In genomic region chr6:87706187-87706966, GRCh38 we compare ENCODE assay signal across 15 cellular contexts. TPM values are rescaled to one million over a fixed set of nuclear protein-coding genes. Genes with fewer than 3 reads are reported as not detected.
A peak's percentile ranks its signal among the peaks of the same experiment; 100 is the strongest.
DNase-seq lines count a peak whose midpoint lies in the region; ATAC-seq, FAIRE-seq and TF ChIP-seq lines count a peak whose summit lies in the region.
"Had no signal": no experiment of that assay in that cellular context is flagged by ENCODE, and none has a peak within 500 bp of the region (broad histone marks: within the 10 kb centered on the region; RNA-seq: fewer than 3 reads in every experiment).

No MANE protein-coding gene starts in this region.

- POLR2A ChIA-PET in K562 (lab: Yijun Ruan, JAX) = interaction anchor here (2.2 kb wide), 1 partner anchor 17 kb away, joined by 9 read pairs; no protein-coding TSS in a partner anchor

- no peak overlapping the region for H3K4me2 ChIP-seq in K562 (ENCODE audit: insufficient read depth, low read length)
- peak overlapping the region; percentile 58 for H3K4me2 ChIP-seq in osteoblast (ENCODE audit: insufficient read depth, low read length)

- DNase-seq in EL = peak; percentile 84
- peak; percentile 54 for DNase-seq in NCI-H226
- no peak for DNase-seq in K562 (ENCODE audit: extremely low read depth in 1 of 4, low spot score in 3 of 4)
- DNase-seq in osteoblast (ENCODE audit: insufficient read length, low spot score, missing footprints) = no peak
- no peak for DNase-seq in stimulated activated naive B cell treated with anti-CD40 and anti-IgM and Interleukin-4, amounts not matched to agents 10 μg/mL and 1 μg/mL and 100 μg/mL, for 72 hours
- DNase-seq: activated CD4-positive, alpha-beta T cell treated with anti-CD3 and anti-CD28 coated beads, Interleukin-2, amount 50 U/mL, for 1 hour; activated naive CD4-positive, alpha-beta T cell treated with anti-CD3 and anti-CD28 coated beads, Interleukin-2, amount 50 U/mL, for 16 hours; cortex of kidney; glutamatergic neuron; NCI-H1092 treated with DMSO at 0.1 percent for 48 hours; NCI-H748 treated with DMSO at 0.1 percent for 48 hours; nucleus accumbens; stimulated activated naive CD4-positive, alpha-beta T cell had no signal

- TF ChIP-seq CTCF in K562 (IDR thresholded peaks at IDR 0.05 in 2 of 3, conservative IDR thresholded peaks at IDR 0.05 in 1 of 3; ENCODE audit: insufficient read depth in 2 of 3, low read depth in 1 of 3, low read length in 3 of 3) = no peak
- no peak for TF ChIP-seq CTCF in osteoblast (IDR thresholded peaks at IDR 0.05; ENCODE audit: extremely low read depth, low read depth, low read length)

- TF ChIP-seq RAD21 in K562 (CRISPR knock-in tag; conservative IDR thresholded peaks at IDR 0.05 in 1 of 2, IDR thresholded peaks at IDR 0.05 in 1 of 2) = no peak

- H3K79me2 ChIP-seq in K562 (ENCODE audit: control insufficient read depth, insufficient read depth, low read length) (peaks cover 7% of the 10 kb centered on the region), osteoblast (ENCODE audit: insufficient read depth, low read length) (peaks cover 7% of the 10 kb centered on the region)

- H3K9ac ChIP-seq in K562 (ENCODE audit: insufficient read depth in 1 of 2, low read depth in 2 of 2, low read length in 2 of 2) = no peak overlapping the region

- peaks cover 5 to 15% of the 10 kb centered on the region in 2 donors for H3K4me1 Mint-ChIP-seq in stimulated activated naive B cell treated with anti-CD40 and anti-IgM and Interleukin-4, amounts not matched to agents 10 μg/mL and 1 μg/mL and 100 μg/mL, for 72 hours

- no peaks in the 10 kb centered on the region for H3K9me1 ChIP-seq in K562 (ENCODE audit: control insufficient read depth, insufficient read depth, low read length)

- no peaks in the 10 kb centered on the region for H3K9me3 Mint-ChIP-seq in stimulated activated naive B cell treated with anti-CD40 and anti-IgM and Interleukin-4, amounts not matched to agents 10 μg/mL and 1 μg/mL and 100 μg/mL, for 72 hours

- BruUV-seq in K562 (replicated peaks; lab: Mats Ljungman, UMichigan) = no TSS peak

- no peaks in the 10 kb centered on the region for H3K36me3 ChIP-seq in K562 (ENCODE audit: control insufficient read depth, insufficient read depth, low read length)
- H3K36me3 ChIP-seq in osteoblast (ENCODE audit: insufficient read depth, low read length) = no peaks in the 10 kb centered on the region

- H3K9me3 ChIP-seq in K562 (replicated peaks; ENCODE audit: control insufficient read depth, insufficient read depth, low read depth, low read length) = no peaks in the 10 kb centered on the region
- H3K9me3 ChIP-seq in osteoblast (ENCODE audit: low read depth, low read length) = no peaks in the 10 kb centered on the region

- H3K4me1 ChIP-seq in K562 (replicated peaks in 1 of 2; ENCODE audit: control insufficient read depth in 2 of 2, insufficient read depth in 2 of 2, low read length in 2 of 2) (peaks cover 6 to 15% of the 10 kb centered on the region in 2 experiments), osteoblast (ENCODE audit: insufficient read depth, low read length) (peaks cover 21% of the 10 kb centered on the region)

- peak overlapping the region; percentile 73; the same call in 1 of the 3 replicates for H3K27ac ChIP-seq in K562 (ENCODE audit: extremely low read depth, low read depth, low read length)
- H3K27ac ChIP-seq in osteoblast (ENCODE audit: low read depth, low read length) = peak overlapping the region; percentile 65

- no peak overlapping the region for H3K27ac Mint-ChIP-seq in stimulated activated naive B cell treated with anti-CD40 and anti-IgM and Interleukin-4, amounts not matched to agents 10 μg/mL and 1 μg/mL and 100 μg/mL, for 72 hours

- H4K20me1 ChIP-seq in K562 (replicated peaks; ENCODE audit: control insufficient read depth, insufficient read depth, low read length) = no peaks in the 10 kb centered on the region
- H4K20me1 ChIP-seq in osteoblast (ENCODE audit: insufficient read depth, low read length) = no peaks in the 10 kb centered on the region

- H3K4me3 ChIP-seq in K562 (no peak overlapping the region), osteoblast (ENCODE audit: insufficient read depth, low read length) (no peak overlapping the region)

- no peak overlapping the region for H3K4me3 Mint-ChIP-seq in stimulated activated naive B cell treated with anti-CD40 and anti-IgM and Interleukin-4, amounts not matched to agents 10 μg/mL and 1 μg/mL and 100 μg/mL, for 72 hours

- 70% methylated on average over 3 of the region's 3 CpGs for WGBS in K562 (ENCODE audit: insufficient coverage, low coverage, missing lambda C conversion rate)

- no peak for FAIRE-seq in K562 (lab: Jason Lieb, UNC)

- 0 out of 2 replicates have a peak overlapping the region, but pooled peaks have one; percentile 7 for H2AFZ ChIP-seq in K562 (ENCODE audit: low read depth, low read length)
- H2AFZ ChIP-seq in osteoblast (ENCODE audit: low read length) = peak overlapping the region; percentile 51

- H3K36me3 Mint-ChIP-seq in stimulated activated naive B cell treated with anti-CD40 and anti-IgM and Interleukin-4, amounts not matched to agents 10 μg/mL and 1 μg/mL and 100 μg/mL, for 72 hours = no peaks in the 10 kb centered on the region

- no peaks in the 10 kb centered on the region for H3K27me3 Mint-ChIP-seq in stimulated activated naive B cell treated with anti-CD40 and anti-IgM and Interleukin-4, amounts not matched to agents 10 μg/mL and 1 μg/mL and 100 μg/mL, for 72 hours

- in situ Hi-C loops in K562 (cut with MboI) = no loop called here

- H3K27me3 ChIP-seq in K562 (ENCODE audit: control insufficient read depth in 2 of 2, insufficient read depth in 2 of 2, low read length in 2 of 2) (no peaks in the 10 kb centered on the region), osteoblast (ENCODE audit: insufficient read depth, low read length) (no peaks in the 10 kb centered on the region)

- CTCF ChIA-PET in K562 (lab: Yijun Ruan, JAX; ENCODE audit: low intra/inter-chr PET ratio) = no interaction called here

- no peak for TF ChIP-seq EP300 in K562 (IDR thresholded peaks at IDR 0.05; ENCODE audit: low read length)

- ATAC-seq in K562 (no peak), HG03135 (IDR thresholded peaks at IDR 0.05; ENCODE audit: unreplicated experiment) (no peak), HG02885 (IDR thresholded peaks at IDR 0.05; ENCODE audit: poor library complexity, unreplicated experiment) (no peak)
- no peak for ATAC-seq in stimulated activated naive B cell treated with anti-CD40 and anti-IgM and Interleukin-4, amounts not matched to agents 10 μg/mL and 1 μg/mL and 100 μg/mL, for 72 hours (replicated peaks)

- intact Hi-C loops in K562 (cut with micrococcal nuclease) = loop anchor here (10.0 kb wide), 1 partner anchor 232 kb away; the partner anchor contains the start of gene SLC35A1

- TF ChIP-seq POLR2A in K562 (conservative IDR thresholded peaks at IDR 0.05) = no peak

TF ChIP-seq in K562, 482 proteins besides CTCF, POLR2A, EP300 and RAD21 (continues in another document):
- TF ChIP-seq, protein P1, sequence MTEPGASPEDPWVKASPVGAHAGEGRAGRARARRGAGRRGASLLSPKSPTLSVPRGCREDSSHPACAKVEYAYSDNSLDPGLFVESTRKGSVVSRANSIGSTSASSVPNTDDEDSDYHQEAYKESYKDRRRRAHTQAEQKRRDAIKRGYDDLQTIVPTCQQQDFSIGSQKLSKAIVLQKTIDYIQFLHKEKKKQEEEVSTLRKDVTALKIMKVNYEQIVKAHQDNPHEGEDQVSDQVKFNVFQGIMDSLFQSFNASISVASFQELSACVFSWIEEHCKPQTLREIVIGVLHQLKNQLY (CRISPR knock-in tag; conservative IDR thresholded peaks at IDR 0.05) = no peak
- TF ChIP-seq TSHZ1 (CRISPR knock-in tag; IDR thresholded peaks at IDR 0.05) (no peak), FUS (optimal IDR thresholded peaks at IDR 0.05; ENCODE audit: low read depth, low read length) (no peak)

RNA-seq across cellular contexts. Expression of gene AKIRIN2, which starts 4.3 kb away (rescaled TPM):
- total RNA-seq in K562 (2011; cell fraction: chromatin; rRNA removed; ENCODE audit: low replicate concordance) = 39.9 and 72.7 TPM in 2 replicates
- 43.6 and 44.0 TPM in 2 replicates for total RNA-seq in K562 (2011; cell fraction: nucleolus; rRNA removed)
- 65.6 and 75.4 TPM in 2 replicates for total RNA-seq in K562 (2011; cell fraction: nucleoplasm; rRNA removed)
- total RNA-seq in K562 (2014; rRNA removed) = 28.1 and 31.1 TPM in 2 replicates
- 20.0 and 20.3 TPM in 2 replicates for total RNA-seq in K562 (2014; rRNA removed; fragmentation: Illumina TruSeq; extraction: Trizol)
- total RNA-seq in K562 (2015; rRNA removed; fragmentation: Illumina TruSeq; extraction: Trizol) = 15.7 and 16.0 TPM in 2 replicates
- total RNA-seq in K562 (2021) = 57.4 and 63.9 TPM in 2 replicates
- polyA plus RNA-seq in K562 (2011; rRNA removed) = 31.8 and 34.2 TPM in 2 replicates
- polyA plus RNA-seq in K562 (2011; cell fraction: cytosol; rRNA removed) = 17.0 and 25.7 TPM in 2 replicates
- polyA plus RNA-seq in K562 (2011; cell fraction: nucleus; rRNA removed) = 36.0 and 50.3 TPM in 2 replicates
- 49.2 and 53.0 TPM in 2 replicates for polyA plus RNA-seq in K562 (2012)
- polyA plus RNA-seq in K562 (2014; fragmentation: Illumina TruSeq; extraction: Trizol) = 37.6 and 38.8 TPM in 2 replicates
- polyA plus RNA-seq in K562 (2014; fragmentation: Nextera tagmentation; extraction: Ambion mirVana) = 1 to 10 TPM; 5.8 to 9.1 TPM
- 38.3 and 47.4 TPM in 2 replicates for polyA plus RNA-seq in K562 (2014; rRNA removed)
- polyA minus RNA-seq in K562 (2011; rRNA and poly(A)+ RNA removed) = 20.1 and 24.1 TPM in 2 replicates
- 21.3 and 26.2 TPM in 2 replicates for polyA minus RNA-seq in K562 (2011; cell fraction: cytosol; rRNA and poly(A)+ RNA removed)
- 37.4 and 45.0 TPM in 2 replicates for polyA minus RNA-seq in K562 (2011; cell fraction: nucleus; rRNA and poly(A)+ RNA removed)
- 15.2 and 18.3 TPM in 2 replicates for total RNA-seq in osteoblast

Comparison
In these comparisons a context has a peak if more than half of its experiments do, and no peak if none do; other contexts are left out.
1. DNase-seq: peak in EL (single experiment) and NCI-H226 (single experiment); none in K562 (0 of 4), osteoblast (single experiment) and stimulated activated naive B cell treated with anti-CD40 and anti-IgM and Interleukin-4, amounts not matched to agents 10 μg/mL and 1 μg/mL and 100 μg/mL, for 72 hours (single experiment).